ENCODE assay signal across 8 cellular contexts in the genomic region with DNA sequence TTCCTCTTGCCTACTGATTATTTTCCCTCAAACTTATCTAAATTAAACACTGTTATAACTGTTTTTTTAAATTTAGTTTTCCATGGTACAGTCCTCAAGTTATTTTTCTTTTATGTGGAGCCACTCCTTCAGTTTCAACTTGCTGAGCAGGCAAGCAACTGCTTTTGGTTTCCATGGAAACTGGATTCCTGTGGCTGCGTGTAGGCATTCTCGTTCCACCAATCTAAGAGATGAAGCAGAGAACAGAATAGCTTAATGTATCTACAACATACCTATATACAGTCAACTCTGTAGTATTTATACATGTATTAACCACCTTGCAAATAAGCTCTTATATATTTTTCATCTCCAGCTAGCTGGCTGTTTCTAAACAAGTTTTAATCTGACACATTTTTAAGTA. TPM values are rescaled to one million over a fixed set of nuclear protein-coding genes. Genes with fewer than 3 reads are reported as not detected.
DNase-seq lines count a peak whose midpoint lies in the region; ATAC-seq and TF ChIP-seq lines count a peak whose summit lies in the region.

No MANE protein-coding gene starts in this region.

- H3K4me3 Mint-ChIP-seq in activated CD4-positive, alpha-beta memory T cell treated with anti-CD3 and anti-CD28 coated beads for 36 hours = no peak overlapping the region
- no peak overlapping the region for H3K4me3 Mint-ChIP-seq in activated CD4-positive, alpha-beta memory T cell treated with anti-CD3 and anti-CD28 coated beads, Interleukin-2, amount 10 ng/mL, durations not matched to agents 7 days and 5 days

- H3K27ac Mint-ChIP-seq in activated CD4-positive, alpha-beta memory T cell treated with anti-CD3 and anti-CD28 coated beads for 36 hours = no peak overlapping the region
- no peak overlapping the region for H3K27ac Mint-ChIP-seq in activated CD4-positive, alpha-beta memory T cell treated with anti-CD3 and anti-CD28 coated beads, Interleukin-2, amount 10 ng/mL, durations not matched to agents 7 days and 5 days

- H3K27me3 Mint-ChIP-seq in activated CD4-positive, alpha-beta memory T cell treated with anti-CD3 and anti-CD28 coated beads for 36 hours = no peaks in the 10 kb centered on the region
- H3K27me3 Mint-ChIP-seq in activated CD4-positive, alpha-beta memory T cell treated with anti-CD3 and anti-CD28 coated beads, Interleukin-2, amount 10 ng/mL, durations not matched to agents 7 days and 5 days = no peaks in the 10 kb centered on the region

- H3K4me3 ChIP-seq in thoracic aorta = no peak overlapping the region

- TF ChIP-seq CTCF in thoracic aorta (IDR thresholded peaks at IDR 0.05) = no peak

- no peaks in the 10 kb centered on the region for H3K9me3 ChIP-seq in thoracic aorta

- H3K4me1 ChIP-seq in thoracic aorta (ENCODE audit: control insufficient read depth in 1 of 2, low read depth in 2 of 2) = peaks cover 22 to 60% of the 10 kb centered on the region in 2 donors

- H3K36me3 ChIP-seq in thoracic aorta = no peaks in the 10 kb centered on the region

- H3K27me3 ChIP-seq in thoracic aorta (replicated peaks; ENCODE audit: insufficient read depth) = no peaks in the 10 kb centered on the region

- peak; percentile 17 for DNase-seq in activated CD4-positive, alpha-beta memory T cell treated with anti-CD3 and anti-CD28 coated beads for 36 hours
- DNase-seq in activated CD4-positive, alpha-beta memory T cell treated with anti-CD3 and anti-CD28 coated beads, Interleukin-2, amount 10 ng/mL, durations not matched to agents 7 days and 5 days = no peak
- peak; percentile 50 to 92 for DNase-seq in SW 1271 (lab: John Stamatoyannopoulos, UW)
- peak; percentile 54 for DNase-seq in glomerular endothelial cell (ENCODE audit: extremely low read depth, low read depth, low spot score)
- DNase-seq in thoracic aorta (ENCODE audit: low spot score) = no peak
- no peak for DNase-seq in cortex of kidney (lab: John Stamatoyannopoulos, UW)
- DNase-seq in NCI-H526 (lab: John Stamatoyannopoulos, UW) = no peak
- no peak for DNase-seq in D341Med (ENCODE audit: low spot score)

- H3K4me1 Mint-ChIP-seq in activated CD4-positive, alpha-beta memory T cell treated with anti-CD3 and anti-CD28 coated beads for 36 hours (ENCODE audit: low read depth) = peaks cover 19% of the 10 kb centered on the region
- peaks cover 10% of the 10 kb centered on the region for H3K4me1 Mint-ChIP-seq in activated CD4-positive, alpha-beta memory T cell treated with anti-CD3 and anti-CD28 coated beads, Interleukin-2, amount 10 ng/mL, durations not matched to agents 7 days and 5 days

- intact Hi-C loops in activated CD4-positive, alpha-beta memory T cell treated with anti-CD3 and anti-CD28 coated beads for 36 hours (cut with micrococcal nuclease) = no loop called here

- ATAC-seq in thoracic aorta (ENCODE audit: insufficient number of reproducible peaks, low FRiP score, low read depth) = peak; percentile 57

- H3K9me3 Mint-ChIP-seq in activated CD4-positive, alpha-beta memory T cell treated with anti-CD3 and anti-CD28 coated beads for 36 hours = no peaks in the 10 kb centered on the region
- H3K9me3 Mint-ChIP-seq in activated CD4-positive, alpha-beta memory T cell treated with anti-CD3 and anti-CD28 coated beads, Interleukin-2, amount 10 ng/mL, durations not matched to agents 7 days and 5 days = no peaks in the 10 kb centered on the region

- POLR2A ChIA-PET in activated CD4-positive, alpha-beta memory T cell treated with anti-CD3 and anti-CD28 coated beads for 36 hours (lab: Charles Lee) = no interaction called here
- POLR2A ChIA-PET in activated CD4-positive, alpha-beta memory T cell treated with anti-CD3 and anti-CD28 coated beads, Interleukin-2, amount 10 ng/mL, durations not matched to agents 7 days and 5 days (lab: Charles Lee) = interaction anchor here (1.2 kb wide), 1 partner anchor 26 kb away, joined by 4 read pairs; a partner anchor contains a TSS

- peak overlapping the region in 1 of 2 donors; percentile 21 for H3K27ac ChIP-seq in thoracic aorta

- CTCF ChIA-PET in activated CD4-positive, alpha-beta memory T cell treated with anti-CD3 and anti-CD28 coated beads for 36 hours (lab: Charles Lee) = no interaction called here
- CTCF ChIA-PET in activated CD4-positive, alpha-beta memory T cell treated with anti-CD3 and anti-CD28 coated beads, Interleukin-2, amount 10 ng/mL, durations not matched to agents 7 days and 5 days (lab: Charles Lee) = no interaction called here

- peaks cover 14% of the 10 kb centered on the region for H3K36me3 Mint-ChIP-seq in activated CD4-positive, alpha-beta memory T cell treated with anti-CD3 and anti-CD28 coated beads for 36 hours
- peaks cover 31% of the 10 kb centered on the region for H3K36me3 Mint-ChIP-seq in activated CD4-positive, alpha-beta memory T cell treated with anti-CD3 and anti-CD28 coated beads, Interleukin-2, amount 10 ng/mL, durations not matched to agents 7 days and 5 days (ENCODE audit: low read depth)

RNA-seq across cellular contexts. Expression of a gene that starts 25.8 kb away (rescaled TPM):
- 100 to 1,000 TPM; 131 to 132 TPM for total RNA-seq in activated CD4-positive, alpha-beta memory T cell treated with anti-CD3 and anti-CD28 coated beads for 36 hours
- 100 to 1,000 TPM; 558 to 566 TPM for total RNA-seq in activated CD4-positive, alpha-beta memory T cell treated with anti-CD3 and anti-CD28 coated beads, Interleukin-2, amount 10 ng/mL, durations not matched to agents 7 days and 5 days
- total RNA-seq in glomerular endothelial cell (3,047 and 4,630 TPM in 2 replicates), thoracic aorta (100 to 1,000 TPM; 752 to 812 TPM)

RNA-seq across cellular contexts. Expression of a gene that starts 55.4 kb away (rescaled TPM):
- 10 to 100 TPM; 66.0 to 71.3 TPM for total RNA-seq in activated CD4-positive, alpha-beta memory T cell treated with anti-CD3 and anti-CD28 coated beads for 36 hours
- total RNA-seq in activated CD4-positive, alpha-beta memory T cell treated with anti-CD3 and anti-CD28 coated beads, Interleukin-2, amount 10 ng/mL, durations not matched to agents 7 days and 5 days = 10 to 100 TPM; 56.9 to 60.4 TPM
- total RNA-seq in glomerular endothelial cell = 37.6 and 41.8 TPM in 2 replicates
- total RNA-seq in thoracic aorta = 10 to 100 TPM; 19.4 to 57.2 TPM

Comparison
In these comparisons a context has a peak if more than half of its experiments do, and no peak if none do; other contexts are left out.
1. DNase-seq: peak in activated CD4-positive, alpha-beta memory T cell treated with anti-CD3 and anti-CD28 coated beads for 36 hours (single experiment), SW 1271 (2 of 2) and glomerular endothelial cell (single experiment); none in activated CD4-positive, alpha-beta memory T cell treated with anti-CD3 and anti-CD28 coated beads, Interleukin-2, amount 10 ng/mL, durations not matched to agents 7 days and 5 days (single experiment), thoracic aorta (single experiment), cortex of kidney (single experiment), NCI-H526 (0 of 2) and D341Med (single experiment).
2. RNA of a gene that starts 25.8 kb away (total RNA-seq): 3,047 to 4,630 TPM in glomerular endothelial cell, 752 to 812 TPM in thoracic aorta and 558 to 566 TPM in activated CD4-positive, alpha-beta memory T cell treated with anti-CD3 and anti-CD28 coated beads, Interleukin-2, amount 10 ng/mL, durations not matched to agents 7 days and 5 days; 131 to 132 TPM in activated CD4-positive, alpha-beta memory T cell treated with anti-CD3 and anti-CD28 coated beads for 36 hours; every median in the first group is over 4 times any median in the second.